Comparison of ENCODE assay signal across 1 cellular context in genomic region chr5:134240421-134240962, GRCh38.
A peak's percentile ranks its signal among the peaks of the same experiment; 100 is the strongest.
TF ChIP-seq lines count a peak whose summit lies in the region.

No MANE protein-coding gene starts in this region.

TF ChIP-seq in HEK293, 187 proteins besides CTCF, POLR2A, EP300 and RAD21 (continued from another document):
- TF ChIP-seq PRDM10 (tag by site-specific recombination; IDR thresholded peaks at IDR 0.05), result peak; percentile 77
- peak; percentile 49; the same call in 1 of the 2 replicates for TF ChIP-seq GLIS1 (tag by site-specific recombination; IDR thresholded peaks at IDR 0.05)
- TF ChIP-seq ZNF48 (tag by site-specific recombination; IDR thresholded peaks at IDR 0.05), result no peak
- no peak for TF ChIP-seq ZNF350 (tag by site-specific recombination; IDR thresholded peaks at IDR 0.05)
- TF ChIP-seq ZNF629 (tag by site-specific recombination; IDR thresholded peaks at IDR 0.05), result 0 out of 2 replicates have a peak, but pooled peaks have one; percentile 40
- TF ChIP-seq PRDM1 (tag by site-specific recombination; IDR thresholded peaks at IDR 0.05), result peak; percentile 52; the same call in 1 of the 2 replicates
- TF ChIP-seq ZSCAN30 (tag by site-specific recombination; IDR thresholded peaks at IDR 0.05), result no peak
- TF ChIP-seq INSM2 (tag by site-specific recombination; IDR thresholded peaks at IDR 0.05), result no peak
- no peak for TF ChIP-seq ZNF324 (tag by site-specific recombination; IDR thresholded peaks at IDR 0.05)
- TF ChIP-seq SP7 (tag by site-specific recombination; IDR thresholded peaks at IDR 0.05), result peak; percentile 14; the same call in 1 of the 2 replicates
- TF ChIP-seq ZNF341 (tag by site-specific recombination; IDR thresholded peaks at IDR 0.05; ENCODE audit: low read depth), result no peak
- no peak for TF ChIP-seq ZNF16 (tag by site-specific recombination; IDR thresholded peaks at IDR 0.05; ENCODE audit: low read depth)
- TF ChIP-seq ZNF366 (tag by site-specific recombination; conservative IDR thresholded peaks at IDR 0.05), result peak; percentile 5; the same call in 1 of the 2 replicates
- TF ChIP-seq ZNF157 (tag by site-specific recombination; IDR thresholded peaks at IDR 0.05), result no peak
